Comparison of ENCODE assay signal across 1 cellular context in genomic region chr15:27574541-27575054, GRCh38.
TF ChIP-seq lines count a peak whose summit lies in the region.

No MANE protein-coding gene starts in this region.

TF ChIP-seq in GM23338, 12 proteins besides CTCF, POLR2A, EP300 and RAD21 (continued from another document):
- TF ChIP-seq, protein P1, sequence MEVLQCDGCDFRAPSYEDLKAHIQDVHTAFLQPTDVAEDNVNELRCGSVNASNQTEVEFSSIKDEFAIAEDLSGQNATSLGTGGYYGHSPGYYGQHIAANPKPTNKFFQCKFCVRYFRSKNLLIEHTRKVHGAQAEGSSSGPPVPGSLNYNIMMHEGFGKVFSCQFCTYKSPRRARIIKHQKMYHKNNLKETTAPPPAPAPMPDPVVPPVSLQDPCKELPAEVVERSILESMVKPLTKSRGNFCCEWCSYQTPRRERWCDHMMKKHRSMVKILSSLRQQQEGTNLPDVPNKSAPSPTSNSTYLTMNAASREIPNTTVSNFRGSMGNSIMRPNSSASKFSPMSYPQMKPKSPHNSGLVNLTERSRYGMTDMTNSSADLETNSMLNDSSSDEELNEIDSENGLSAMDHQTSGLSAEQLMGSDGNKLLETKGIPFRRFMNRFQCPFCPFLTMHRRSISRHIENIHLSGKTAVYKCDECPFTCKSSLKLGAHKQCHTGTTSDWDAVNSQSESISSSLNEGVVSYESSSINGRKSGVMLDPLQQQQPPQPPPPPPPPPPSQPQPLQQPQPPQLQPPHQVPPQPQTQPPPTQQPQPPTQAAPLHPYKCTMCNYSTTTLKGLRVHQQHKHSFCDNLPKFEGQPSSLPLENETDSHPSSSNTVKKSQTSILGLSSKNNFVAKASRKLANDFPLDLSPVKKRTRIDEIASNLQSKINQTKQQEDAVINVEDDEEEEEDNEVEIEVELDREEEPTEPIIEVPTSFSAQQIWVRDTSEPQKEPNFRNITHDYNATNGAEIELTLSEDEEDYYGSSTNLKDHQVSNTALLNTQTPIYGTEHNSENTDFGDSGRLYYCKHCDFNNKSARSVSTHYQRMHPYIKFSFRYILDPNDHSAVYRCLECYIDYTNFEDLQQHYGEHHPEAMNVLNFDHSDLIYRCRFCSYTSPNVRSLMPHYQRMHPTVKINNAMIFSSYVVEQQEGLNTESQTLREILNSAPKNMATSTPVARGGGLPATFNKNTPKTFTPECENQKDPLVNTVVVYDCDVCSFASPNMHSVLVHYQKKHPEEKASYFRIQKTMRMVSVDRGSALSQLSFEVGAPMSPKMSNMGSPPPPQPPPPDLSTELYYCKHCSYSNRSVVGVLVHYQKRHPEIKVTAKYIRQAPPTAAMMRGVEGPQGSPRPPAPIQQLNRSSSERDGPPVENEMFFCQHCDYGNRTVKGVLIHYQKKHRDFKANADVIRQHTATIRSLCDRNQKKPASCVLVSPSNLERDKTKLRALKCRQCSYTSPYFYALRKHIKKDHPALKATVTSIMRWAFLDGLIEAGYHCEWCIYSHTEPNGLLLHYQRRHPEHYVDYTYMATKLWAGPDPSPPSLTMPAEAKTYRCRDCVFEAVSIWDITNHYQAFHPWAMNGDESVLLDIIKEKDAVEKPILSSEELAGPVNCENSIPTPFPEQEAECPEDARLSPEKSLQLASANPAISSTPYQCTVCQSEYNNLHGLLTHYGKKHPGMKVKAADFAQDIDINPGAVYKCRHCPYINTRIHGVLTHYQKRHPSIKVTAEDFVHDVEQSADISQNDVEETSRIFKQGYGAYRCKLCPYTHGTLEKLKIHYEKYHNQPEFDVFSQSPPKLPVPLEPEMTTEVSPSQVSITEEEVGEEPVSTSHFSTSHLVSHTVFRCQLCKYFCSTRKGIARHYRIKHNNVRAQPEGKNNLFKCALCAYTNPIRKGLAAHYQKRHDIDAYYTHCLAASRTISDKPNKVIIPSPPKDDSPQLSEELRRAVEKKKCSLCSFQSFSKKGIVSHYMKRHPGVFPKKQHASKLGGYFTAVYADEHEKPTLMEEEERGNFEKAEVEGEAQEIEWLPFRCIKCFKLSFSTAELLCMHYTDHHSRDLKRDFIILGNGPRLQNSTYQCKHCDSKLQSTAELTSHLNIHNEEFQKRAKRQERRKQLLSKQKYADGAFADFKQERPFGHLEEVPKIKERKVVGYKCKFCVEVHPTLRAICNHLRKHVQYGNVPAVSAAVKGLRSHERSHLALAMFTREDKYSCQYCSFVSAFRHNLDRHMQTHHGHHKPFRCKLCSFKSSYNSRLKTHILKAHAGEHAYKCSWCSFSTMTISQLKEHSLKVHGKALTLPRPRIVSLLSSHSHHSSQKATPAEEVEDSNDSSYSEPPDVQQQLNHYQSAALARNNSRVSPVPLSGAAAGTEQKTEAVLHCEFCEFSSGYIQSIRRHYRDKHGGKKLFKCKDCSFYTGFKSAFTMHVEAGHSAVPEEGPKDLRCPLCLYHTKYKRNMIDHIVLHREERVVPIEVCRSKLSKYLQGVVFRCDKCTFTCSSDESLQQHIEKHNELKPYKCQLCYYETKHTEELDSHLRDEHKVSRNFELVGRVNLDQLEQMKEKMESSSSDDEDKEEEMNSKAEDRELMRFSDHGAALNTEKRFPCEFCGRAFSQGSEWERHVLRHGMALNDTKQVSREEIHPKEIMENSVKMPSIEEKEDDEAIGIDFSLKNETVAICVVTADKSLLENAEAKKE (CRISPR knock-in tag; IDR thresholded peaks at IDR 0.05): no peak
- TF ChIP-seq NANOG (IDR thresholded peaks at IDR 0.05; ENCODE audit: borderline replicate concordance) (no peak), ZNF331 (CRISPR knock-in tag; IDR thresholded peaks at IDR 0.05; ENCODE audit: low read depth) (no peak), POLR2AphosphoS5 (IDR thresholded peaks at IDR 0.05; ENCODE audit: low read depth) (no peak), EZH2 (IDR thresholded peaks at IDR 0.05; ENCODE audit: low read depth, unreplicated experiment) (no peak)
